Comparison of ENCODE assay signal across 8 cellular contexts in the genomic region with DNA sequence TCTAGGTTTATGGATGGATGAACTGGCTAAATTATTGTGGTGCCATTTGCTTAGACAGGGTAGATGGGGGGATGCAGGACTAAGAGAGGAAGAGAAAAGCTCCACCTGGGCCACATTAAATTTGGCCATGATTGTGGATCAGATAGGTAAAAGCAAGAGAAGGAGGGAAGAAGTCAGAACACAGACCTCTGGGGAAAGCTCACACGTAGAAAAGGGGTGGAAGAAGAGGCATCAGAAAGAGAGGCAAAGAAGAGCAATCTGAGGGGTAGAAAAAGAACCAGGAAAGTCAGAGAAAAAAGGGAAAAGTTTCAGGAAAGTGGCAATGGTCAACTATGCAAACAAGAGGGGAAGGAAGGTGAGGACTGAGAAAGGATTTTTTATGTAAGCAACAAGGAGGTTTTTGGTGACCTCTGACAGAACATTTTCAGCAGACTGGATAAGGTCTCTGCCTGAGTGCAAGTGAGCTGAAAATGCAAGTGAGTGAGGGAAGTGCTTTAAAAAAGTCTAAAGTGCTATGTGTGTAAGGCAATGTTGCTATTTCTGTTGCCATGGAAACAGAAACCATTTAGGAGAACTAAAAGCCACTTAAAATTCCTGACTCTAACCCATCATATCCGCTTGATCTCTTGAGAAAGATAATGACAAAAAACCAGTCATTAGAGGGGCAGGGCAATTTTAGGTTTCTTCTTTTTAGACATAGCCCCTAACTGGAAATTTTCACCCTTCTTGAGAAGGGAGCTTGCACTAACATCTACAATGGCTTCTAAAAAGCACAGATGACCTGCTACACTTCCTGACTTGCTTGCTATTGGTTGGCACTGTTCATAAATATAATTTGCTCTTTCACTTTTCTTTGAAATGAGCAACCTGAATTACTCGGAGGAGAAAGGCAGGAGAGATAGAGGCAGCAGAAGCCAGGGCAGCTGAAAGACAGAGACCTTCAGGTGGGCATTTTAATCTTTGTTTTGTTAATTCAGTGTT. TPM values are rescaled to one million over a fixed set of nuclear protein-coding genes. Genes with fewer than 3 reads are reported as not detected.
DNase-seq lines count a peak whose midpoint lies in the region; ATAC-seq and TF ChIP-seq lines count a peak whose summit lies in the region.

Gene CYSLTR2, plus strand, starts transcription at position 856 of the 981 bp plus-strand sequence. CDS start 52,889 bp downstream, outside the sequence.

- TF ChIP-seq CTCF in kidney epithelial cell (IDR thresholded peaks at IDR 0.05; ENCODE audit: insufficient read depth, low read length, poor library complexity, severe bottlenecking) = no peak

- H3K27me3 ChIP-seq in kidney epithelial cell (ENCODE audit: control insufficient read depth, insufficient read depth, low read length) = no peaks in the 10 kb centered on the region

- no peaks in the 10 kb centered on the region for H3K36me3 ChIP-seq in kidney epithelial cell (ENCODE audit: control insufficient read depth, insufficient read depth, low read length)

- H3K27ac Mint-ChIP-seq in activated naive CD4-positive, alpha-beta T cell treated with anti-CD3 and anti-CD28 coated beads, Interleukin-2, amount 50 U/mL, for 24 hours = peak within 1 kb of the TSS; percentile 71

- H3K36me3 Mint-ChIP-seq in activated naive CD4-positive, alpha-beta T cell treated with anti-CD3 and anti-CD28 coated beads, Interleukin-2, amount 50 U/mL, for 24 hours = no peaks in the 10 kb centered on the region

- no peaks in the 10 kb centered on the region for H3K9me3 Mint-ChIP-seq in activated naive CD4-positive, alpha-beta T cell treated with anti-CD3 and anti-CD28 coated beads, Interleukin-2, amount 50 U/mL, for 24 hours

- no peaks in the 10 kb centered on the region for H3K27me3 Mint-ChIP-seq in activated naive CD4-positive, alpha-beta T cell treated with anti-CD3 and anti-CD28 coated beads, Interleukin-2, amount 50 U/mL, for 24 hours

- CTCF ChIA-PET in HEK293T (lab: Yijun Ruan, JAX) = no interaction called here

- H3K4me3 Mint-ChIP-seq in activated naive CD4-positive, alpha-beta T cell treated with anti-CD3 and anti-CD28 coated beads, Interleukin-2, amount 50 U/mL, for 24 hours = peak within 1 kb of the TSS; percentile 84

- peak; percentile 0 for DNase-seq in activated gamma-delta T cell treated with anti-CD3 and anti-CD28 coated beads, Interleukin-2, amount 50 U/mL, for 16 hours (ENCODE audit: low read depth)
- DNase-seq in activated gamma-delta T cell treated with Interleukin-2 at 50 U/mL for 16 hours (no peak), HS-5 (ENCODE audit: low read depth) (peak; percentile 11), kidney epithelial cell (ENCODE audit: low read depth) (peak; percentile 34), hepatic stellate cell (ENCODE audit: low spot score) (no peak), HEK293T (ENCODE audit: extremely low spot score) (no peak)

- POLR2A ChIA-PET in HEK293T (lab: Yijun Ruan, JAX) = no interaction called here

- H3K4me1 Mint-ChIP-seq in activated naive CD4-positive, alpha-beta T cell treated with anti-CD3 and anti-CD28 coated beads, Interleukin-2, amount 50 U/mL, for 24 hours = peaks cover 61% of the 10 kb centered on the region

- H3K4me3 ChIP-seq in kidney epithelial cell (ENCODE audit: low read depth, low read length) = no peak within 1 kb of the TSS

- no peak for ATAC-seq in GM18873 (IDR thresholded peaks at IDR 0.05; ENCODE audit: low FRiP score, unreplicated experiment)

TF ChIP-seq in HEK293T, 16 proteins besides CTCF, POLR2A, EP300 and RAD21:
- TF ChIP-seq ELF4 (IDR thresholded peaks at IDR 0.05) (no peak), HDGF (IDR thresholded peaks at IDR 0.05; ENCODE audit: borderline replicate concordance) (no peak), ZNF384 (IDR thresholded peaks at IDR 0.05) (no peak), TARDBP (IDR thresholded peaks at IDR 0.05) (no peak), BHLHE40 (IDR thresholded peaks at IDR 0.05; ENCODE audit: borderline replicate concordance) (no peak), FOXA1 (IDR thresholded peaks at IDR 0.05) (no peak), ARNT (IDR thresholded peaks at IDR 0.05) (no peak), CTBP1 (IDR thresholded peaks at IDR 0.05; ENCODE audit: borderline replicate concordance) (no peak), SP1 (IDR thresholded peaks at IDR 0.05) (no peak), L3MBTL2 (conservative IDR thresholded peaks at IDR 0.05) (no peak), FOXK2 (IDR thresholded peaks at IDR 0.05) (no peak)
TF ChIP-seq in HEK293T: peak in this region for 0.

RNA-seq across cellular contexts. Expression of gene CYSLTR2, which starts in this region (rescaled TPM):
- 0.13 TPM in 1 of 2 replicates, not detected in the other for total RNA-seq in kidney epithelial cell

Comparison
In these comparisons a context has a peak if more than half of its experiments do, and no peak if none do; other contexts are left out.
1. DNase-seq: peak in activated gamma-delta T cell treated with anti-CD3 and anti-CD28 coated beads, Interleukin-2, amount 50 U/mL, for 16 hours (single experiment) and HS-5 (single experiment); none in activated gamma-delta T cell treated with Interleukin-2 at 50 U/mL for 16 hours (single experiment), hepatic stellate cell (single experiment) and HEK293T (single experiment).
2. Peak in DNase-seq in kidney epithelial cell; RNA of the gene not detected or under 1 TPM.